Comparison of ENCODE assay signal across 24 cellular contexts in the genomic region with DNA sequence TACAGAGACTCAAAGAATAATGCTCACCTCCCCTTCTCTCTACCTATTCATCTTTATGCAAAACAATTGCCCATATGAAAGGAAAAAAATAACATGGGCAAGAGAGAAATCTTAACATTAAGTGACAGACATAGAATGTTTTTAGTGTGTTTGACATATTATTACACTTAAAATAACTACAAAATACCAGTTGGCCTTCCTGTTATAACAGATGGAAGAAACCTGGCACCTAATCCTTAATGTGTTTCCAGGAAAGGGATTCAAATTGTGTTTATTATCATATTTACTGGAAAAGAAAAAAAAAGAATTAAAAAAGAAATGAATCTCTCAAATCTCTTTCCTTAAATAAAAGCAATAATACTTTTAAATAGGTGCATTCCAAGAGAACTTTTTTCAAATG.
"Had no signal": no experiment of that assay in that cellular context is flagged by ENCODE, and none has a peak within 500 bp of the region (broad histone marks: within the 10 kb centered on the region; RNA-seq: fewer than 3 reads in every experiment).

No MANE protein-coding gene starts in this region.

- DNase-seq: cortex of kidney; dermis blood vessel endothelial cell; dorsolateral prefrontal cortex; effector CD4-positive, alpha-beta T cell; effector CD8-positive, alpha-beta T cell; effector memory CD4-positive, alpha-beta T cell; effector memory CD8-positive, alpha-beta T cell; endodermal cell; erythroblast; esophagus squamous epithelium; foreskin fibroblast; foreskin keratinocyte; foreskin melanocyte; gastrocnemius medialis; glutamatergic neuron; head of caudate nucleus; heart left ventricle; heart right ventricle; hippocampal formation had no signal

- H3K4me3 ChIP-seq: coronary artery, dorsolateral prefrontal cortex, esophagus muscularis mucosa, esophagus squamous epithelium, gastrocnemius medialis, gastroesophageal sphincter, heart left ventricle, heart right ventricle, hepatocyte had no signal

- H3K27me3 ChIP-seq: dorsolateral prefrontal cortex, esophagus muscularis mucosa, esophagus squamous epithelium, foreskin keratinocyte, gastrocnemius medialis, gastroesophageal sphincter, heart right ventricle, hepatocyte had no signal

- H3K36me3 ChIP-seq: esophagus muscularis mucosa, esophagus squamous epithelium, gastrocnemius medialis, gastroesophageal sphincter, heart left ventricle, heart right ventricle had no signal

- ATAC-seq: effector memory CD8-positive, alpha-beta T cell; esophagus mucosa; foreskin keratinocyte; gastrocnemius medialis; gastroesophageal sphincter; heart left ventricle; heart right ventricle had no signal
